ENCODE assay signal across 8 cellular contexts in genomic region chr16:74540663-74541062, GRCh38.
A peak's percentile ranks its signal among the peaks of the same experiment; 100 is the strongest.
DNase-seq lines count a peak whose midpoint lies in the region; ATAC-seq, FAIRE-seq and TF ChIP-seq lines count a peak whose summit lies in the region.
"Not testable (repeated sequence)": the region's sequence is repeated elsewhere in the genome, so short reads cannot be mapped to it uniquely, and the experiment has no call there.

No MANE protein-coding gene starts in this region.

- intact Hi-C loops in A673 (cut with micrococcal nuclease; ENCODE audit: unreplicated experiment): loop anchor here (5.0 kb wide), 1 partner anchor 82 kb away; no protein-coding TSS in a partner anchor
- intact Hi-C loops in K562 (cut with micrococcal nuclease); HepG2 (cut with micrococcal nuclease; ENCODE audit: unreplicated experiment): not testable (repeated sequence)

- not testable (repeated sequence) for H3K9me3 ChIP-seq in A673 (ENCODE audit: low read depth, low read length, poor library complexity, severe bottlenecking); K562 (replicated peaks; ENCODE audit: control insufficient read depth, insufficient read depth, low read depth, low read length); HepG2 (ENCODE audit: low read length); small intestine (ENCODE audit: control insufficient read depth, low read depth)

- WGBS in K562 (ENCODE audit: insufficient coverage, low coverage, missing lambda C conversion rate): 25% methylated on average over 2 of the region's 6 CpGs
- WGBS in HepG2 (ENCODE audit: low lambda C conversion rate): 42% methylated on average over 6 of the region's 6 CpGs
- 10 to 58% (median 22%) methylated on average over 6 of the region's 6 CpGs for WGBS in small intestine, 3 donors

- DNase-seq in A673 (ENCODE audit: low spot score); GM19239 (ENCODE audit: insufficient read length, low spot score): not testable (repeated sequence)
- peak; percentile 2 for DNase-seq in NCI-H1105 treated with DMSO at 0.1 percent for 48 hours (lab: John Stamatoyannopoulos, UW)
- peak; percentile 10 for DNase-seq in NCI-H69 (lab: John Stamatoyannopoulos, UW)
- DNase-seq in K562 (ENCODE audit: extremely low read depth in 1 of 4, low spot score in 3 of 4): peak in 1 of 4 experiments; percentile 34
- peak; percentile 12 to 24 for DNase-seq in erythroblast (lab: John Stamatoyannopoulos, UW)
- DNase-seq in HepG2 (ENCODE audit: low spot score): peak; percentile 38
- peak; percentile 81 for DNase-seq in small intestine

- peaks cover 45% of the 10 kb centered on the region for H3K4me1 ChIP-seq in A673 (ENCODE audit: insufficient read depth, low read length, poor library complexity, severe bottlenecking)
- not testable (repeated sequence) for H3K4me1 ChIP-seq in K562 (replicated peaks in 1 of 2; ENCODE audit: control insufficient read depth in 2 of 2, insufficient read depth in 2 of 2, low read length in 2 of 2); small intestine (ENCODE audit: control insufficient read depth in 2 of 2, insufficient read depth in 1 of 2, low read depth in 1 of 2, low read length in 1 of 2)
- H3K4me1 ChIP-seq in HepG2 (ENCODE audit: insufficient read depth, low read length): peaks cover 38% of the 10 kb centered on the region

- FAIRE-seq in GM19239 (lab: Jason Lieb, UNC) (peak; percentile 64), K562 (lab: Jason Lieb, UNC) (peak; percentile 15)
- FAIRE-seq in HepG2 (lab: Jason Lieb, UNC); small intestine (lab: Jason Lieb, UNC): not testable (repeated sequence)

- not testable (repeated sequence) for TF ChIP-seq RAD21 in K562 (CRISPR knock-in tag; conservative IDR thresholded peaks at IDR 0.05 in 1 of 2, IDR thresholded peaks at IDR 0.05 in 1 of 2); HepG2 (CRISPR knock-in tag; IDR thresholded peaks at IDR 0.05)

- not testable (repeated sequence) for H3K79me2 ChIP-seq in K562 (ENCODE audit: control insufficient read depth, insufficient read depth, low read length); HepG2 (ENCODE audit: insufficient read depth, low read length)

- ATAC-seq in K562 (peak; percentile 63), HepG2 (peak; percentile 26; the same call in 1 of the 3 replicates)

- not testable (repeated sequence) for H2AFZ ChIP-seq in K562 (ENCODE audit: low read depth, low read length); HepG2 (ENCODE audit: low read length)

- H3K36me3 ChIP-seq in A673 (ENCODE audit: insufficient read depth, low read length, poor library complexity, severe bottlenecking); K562 (ENCODE audit: control insufficient read depth, insufficient read depth, low read length); HepG2 (replicated peaks in 1 of 2; ENCODE audit: control insufficient read depth in 1 of 2, insufficient read depth in 2 of 2, low read length in 2 of 2); small intestine (ENCODE audit: control insufficient read depth in 2 of 2, insufficient read depth in 2 of 2, low read length in 2 of 2): not testable (repeated sequence)

- not testable (repeated sequence) for TF ChIP-seq EP300 in K562 (IDR thresholded peaks at IDR 0.05; ENCODE audit: low read length); HepG2 (IDR thresholded peaks at IDR 0.05; ENCODE audit: low read depth in 2 of 2, low read length in 2 of 2); HepG2 (CRISPR knock-in tag; IDR thresholded peaks at IDR 0.05; ENCODE audit: borderline replicate concordance)

- H3K27ac ChIP-seq in A673 (ENCODE audit: low read depth, low read length, poor library complexity, severe bottlenecking): peak overlapping the region; percentile 98
- H3K27ac ChIP-seq in K562 (ENCODE audit: extremely low read depth, low read depth, low read length); HepG2 (ENCODE audit: extremely low read length, insufficient read depth, low read length); small intestine (ENCODE audit: low read depth in 1 of 2, low read length in 1 of 2): not testable (repeated sequence)

- CTCF ChIA-PET in A673 (lab: Charles Lee); K562 (lab: Yijun Ruan, JAX; ENCODE audit: low intra/inter-chr PET ratio); HepG2 (lab: Yijun Ruan, JAX; ENCODE audit: low intra/inter-chr PET ratio, low total read pairs): not testable (repeated sequence)

- BruUV-seq in A673 (replicated peaks; lab: Mats Ljungman, UMichigan); K562 (replicated peaks; lab: Mats Ljungman, UMichigan); HepG2 (replicated peaks; lab: Mats Ljungman, UMichigan): not testable (repeated sequence)

- TF ChIP-seq POLR2A in K562 (conservative IDR thresholded peaks at IDR 0.05); erythroblast (IDR thresholded peaks at IDR 0.05; ENCODE audit: low read length); HepG2 (IDR thresholded peaks at IDR 0.05; ENCODE audit: insufficient read depth in 1 of 2, low read depth in 2 of 2, low read length in 2 of 2): not testable (repeated sequence)

- not testable (repeated sequence) for H3K4me2 ChIP-seq in K562 (ENCODE audit: insufficient read depth, low read length); HepG2 (ENCODE audit: low read depth, low read length)

- not testable (repeated sequence) for H3K9ac ChIP-seq in K562 (ENCODE audit: insufficient read depth in 1 of 2, low read depth in 2 of 2, low read length in 2 of 2); HepG2 (ENCODE audit: insufficient read depth, low read depth, low read length)

- POLR2A ChIA-PET in A673 (lab: Charles Lee; ENCODE audit: low non-redundant PET); K562 (lab: Yijun Ruan, JAX); HepG2 (lab: Yijun Ruan, JAX): not testable (repeated sequence)

- in situ Hi-C loops in K562 (cut with MboI); HepG2 (cut with HindIII; ENCODE audit: extremely low pct_ligation_motif_present, low pct_unique_long_range_greater_than_20kb): not testable (repeated sequence)

- H3K4me3 ChIP-seq in A673 (ENCODE audit: low read depth, low read length, poor library complexity, severe bottlenecking); K562; HepG2 (replicated peaks in 1 of 3; ENCODE audit: insufficient read depth in 1 of 3, low read depth in 2 of 3, low read length in 3 of 3); small intestine (ENCODE audit: low read depth in 1 of 2, low read length in 2 of 2): not testable (repeated sequence)

- not testable (repeated sequence) for H3K9me1 ChIP-seq in K562 (ENCODE audit: control insufficient read depth, insufficient read depth, low read length)

- TF ChIP-seq CTCF in A673 (conservative IDR thresholded peaks at IDR 0.05; ENCODE audit: low read depth, low read length); K562 (IDR thresholded peaks at IDR 0.05 in 2 of 3, conservative IDR thresholded peaks at IDR 0.05 in 1 of 3; ENCODE audit: insufficient read depth in 2 of 3, low read depth in 1 of 3, low read length in 3 of 3); HepG2 (CRISPR knock-in tag; IDR thresholded peaks at IDR 0.05): not testable (repeated sequence)

- not testable (repeated sequence) for H3K27me3 ChIP-seq in A673 (replicated peaks; ENCODE audit: insufficient read depth, low read depth, low read length, poor library complexity); K562 (ENCODE audit: control insufficient read depth in 2 of 2, insufficient read depth in 2 of 2, low read length in 2 of 2); HepG2 (ENCODE audit: control insufficient read depth in 1 of 2, insufficient read depth in 2 of 2, low read length in 2 of 2); small intestine (ENCODE audit: control insufficient read depth in 2 of 2, insufficient read depth in 2 of 2, low read length in 2 of 2)

- not testable (repeated sequence) for H4K20me1 ChIP-seq in K562 (replicated peaks; ENCODE audit: control insufficient read depth, insufficient read depth, low read length); HepG2 (ENCODE audit: insufficient read depth, low read length)
